ENCODE assay signal across 8 cellular contexts in genomic region chr17:50397111-50397918, GRCh38. TPM values are rescaled to one million over a fixed set of nuclear protein-coding genes. Genes with fewer than 3 reads are reported as not detected.
DNase-seq lines count a peak whose midpoint lies in the region; ATAC-seq and TF ChIP-seq lines count a peak whose summit lies in the region.

LRRC59 (minus strand) TSS chr17:50397523; CDS start chr17:50397317, 206 bp downstream.

- DNase-seq in GM19240 (ENCODE audit: insufficient read length, low spot score), result peak; percentile 82
- DNase-seq in NCI-H69 (lab: John Stamatoyannopoulos, UW), result peak; percentile 91
- peak; percentile 89 to 90 for DNase-seq in activated CD4-positive, alpha-beta T cell treated with anti-CD3 and anti-CD28 coated beads, Interleukin-2, amount 50 U/mL, for 4 hours
- peak; percentile 91 for DNase-seq in dermis blood vessel endothelial cell
- DNase-seq in stimulated activated CD4-positive, alpha-beta T cell treated with anti-CD3 and anti-CD28 coated beads, Interleukin-4, amount 100 ng/mL, for 1 hour, result peak; percentile 92

- peak; percentile 99 for TF ChIP-seq CTCF in C4-2B (conservative IDR thresholded peaks at IDR 0.05)
- TF ChIP-seq CTCF in liver (IDR thresholded peaks at IDR 0.05; ENCODE audit: low read depth, low read length, missing input control), result peak; percentile 93

- peak within 1 kb of the TSS; percentile 86 to 93 (median 87) for H3K4me3 ChIP-seq in liver (ENCODE audit: low read depth in 1 of 3, low read length in 3 of 3)

- H3K9ac ChIP-seq in liver (ENCODE audit: low read depth in 1 of 2, low read length in 2 of 2), result peak within 1 kb of the TSS; percentile 86 to 90

- WGBS in liver, result 1% methylated on average over 70 of the region's 70 CpGs

- no peaks in the 10 kb centered on the region for H3K9me3 ChIP-seq in liver (ENCODE audit: control insufficient read depth in 4 of 4, low read length in 3 of 4)

- H3K4me1 ChIP-seq in liver (ENCODE audit: control insufficient read depth in 4 of 4, insufficient read depth in 4 of 4, low read length in 3 of 4), result peaks cover 7 to 33% (median 25%) of the 10 kb centered on the region in 4 donors

- H3K27ac ChIP-seq in C4-2B (peak within 1 kb of the TSS; percentile 91), liver (ENCODE audit: low read depth in 1 of 2, low read length in 2 of 2) (peak within 1 kb of the TSS; percentile 63 to 84)

- H3K36me3 ChIP-seq in liver (ENCODE audit: control insufficient read depth in 4 of 4, insufficient read depth in 3 of 4, low read depth in 1 of 4, low read length in 3 of 4), result peaks cover 9 to 27% (median 25%) of the 10 kb centered on the region in 4 donors

- peak; percentile 62 to 88 for TF ChIP-seq RAD21 in liver (IDR thresholded peaks at IDR 0.05)

- no peaks in the 10 kb centered on the region for H3K27me3 ChIP-seq in liver (ENCODE audit: control insufficient read depth in 4 of 4, insufficient read depth in 4 of 4, low read length in 3 of 4)

- ATAC-seq in HG03457 (IDR thresholded peaks at IDR 0.05; ENCODE audit: unreplicated experiment), result peak; percentile 79

TF ChIP-seq in liver, 16 proteins besides CTCF, POLR2A, EP300 and RAD21:
- TF ChIP-seq NR2F2 (IDR thresholded peaks at IDR 0.05) (no peak), ZBTB33 (IDR thresholded peaks at IDR 0.05) (no peak), JUND (IDR thresholded peaks at IDR 0.05) (no peak), EGR1 (IDR thresholded peaks at IDR 0.05; ENCODE audit: low read depth in 2 of 2) (no peak), SP1 (IDR thresholded peaks at IDR 0.05) (peak; percentile 6), FOXA1 (IDR thresholded peaks at IDR 0.05) (no peak), TAF1 (conservative IDR thresholded peaks at IDR 0.05) (no peak), GABPA (IDR thresholded peaks at IDR 0.05 in 1 of 2, conservative IDR thresholded peaks at IDR 0.05 in 1 of 2) (peak in 1 of 2 donors; percentile 75), RXRA (IDR thresholded peaks at IDR 0.05) (peak in 1 of 2 donors; percentile 28), YY1 (IDR thresholded peaks at IDR 0.05) (no peak), REST (IDR thresholded peaks at IDR 0.05) (no peak), HNF4G (IDR thresholded peaks at IDR 0.05) (no peak), MAX (IDR thresholded peaks at IDR 0.05) (no peak), ATF3 (IDR thresholded peaks at IDR 0.05) (no peak), FOXA2 (IDR thresholded peaks at IDR 0.05) (no peak), HNF4A (conservative IDR thresholded peaks at IDR 0.05) (no peak)

RNA-seq across cellular contexts. Expression of gene LRRC59, which starts in this region (rescaled TPM):
- total RNA-seq in dermis blood vessel endothelial cell, result 118 and 227 TPM in 2 replicates
- total RNA-seq in liver, result 100 to 1,000 TPM in 1 of 2 donors, 10 to 100 TPM in 1; 58.2 to 136 TPM
- polyA plus RNA-seq in liver, result 10 to 100 TPM; 21.4 to 93.1 TPM

Comparison
In these comparisons a context has a peak if more than half of its experiments do, and no peak if none do; other contexts are left out.
1. Peak in every context shown above with its lines: DNase-seq, ATAC-seq, H3K4me3 ChIP-seq and H3K27ac ChIP-seq.